In the genomic region with DNA sequence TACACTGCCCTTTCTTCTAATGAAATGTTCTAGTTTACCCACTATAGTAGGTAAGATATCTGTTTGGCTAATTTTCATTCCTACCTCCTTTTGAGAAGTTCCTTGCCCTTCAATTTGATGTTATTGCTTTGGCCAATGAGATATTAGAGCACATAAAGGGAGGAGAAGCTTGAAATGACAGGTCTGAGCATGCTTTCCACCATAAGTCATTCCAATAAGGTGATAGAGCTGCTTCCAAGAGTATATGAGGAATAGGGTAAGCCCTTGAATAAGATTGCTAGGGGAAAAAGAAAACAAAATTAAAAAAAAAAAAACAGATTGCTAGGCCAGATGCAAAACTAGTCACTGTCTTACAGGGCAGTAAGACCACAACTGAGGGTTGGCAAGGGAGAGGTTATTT, we compare ENCODE assay signal across 26 cellular contexts.
DNase-seq lines count a peak whose midpoint lies in the region; ATAC-seq, FAIRE-seq and TF ChIP-seq lines count a peak whose summit lies in the region.
"Had no signal": no experiment of that assay in that cellular context is flagged by ENCODE, and none has a peak within 500 bp of the region (broad histone marks: within the 10 kb centered on the region; RNA-seq: fewer than 3 reads in every experiment).

No MANE protein-coding gene starts in this region.

- no peaks in the 10 kb centered on the region for H3K79me2 ChIP-seq in mammary epithelial cell (ENCODE audit: insufficient read depth, low read length)
- H3K79me2 ChIP-seq in keratinocyte (ENCODE audit: control insufficient read depth, insufficient read depth, low read length) = no peaks in the 10 kb centered on the region
- no peaks in the 10 kb centered on the region for H3K79me2 ChIP-seq in Karpas-422 (ENCODE audit: low read length)

- H3K4me3 ChIP-seq in mammary epithelial cell (replicated peaks in 1 of 3; ENCODE audit: insufficient read depth in 1 of 3, low read depth in 2 of 3, low read length in 3 of 3) = no peak overlapping the region
- H3K4me3 ChIP-seq in breast epithelium = no peak overlapping the region
- no peak overlapping the region for H3K4me3 ChIP-seq in bronchial epithelial cell (ENCODE audit: low read depth, low read length)
- peak overlapping the region in 1 of 3 experiments; percentile 38 for H3K4me3 ChIP-seq in keratinocyte (ENCODE audit: control insufficient read depth in 2 of 3, extremely low read depth in 1 of 3, insufficient read depth in 2 of 3, low read depth in 1 of 3, low read length in 3 of 3)
- H3K4me3 ChIP-seq in upper lobe of left lung = no peak overlapping the region
- no peak overlapping the region for H3K4me3 ChIP-seq in Karpas-422 (ENCODE audit: low read length)
- H3K4me3 ChIP-seq: A549, BLaER1, GM12878 had no signal

- BruUV-seq in mammary epithelial cell (replicated peaks; lab: Mats Ljungman, UMichigan) = no TSS peak

- dilution Hi-C loops in mammary epithelial cell (cut with HindIII; ENCODE audit: low sequenced_read_pairs) (no loop called here), keratinocyte (cut with MboI; ENCODE audit: extremely low pct_ligation_motif_present, low sequenced_read_pairs) (no loop called here)

- DNase-seq in mammary epithelial cell (peak; percentile 73), breast epithelium (ENCODE audit: low spot score in 2 of 2) (no peak), bronchial epithelial cell (ENCODE audit: low read depth) (peak; percentile 93), epithelial cell of prostate (ENCODE audit: low read depth, low spot score) (peak; percentile 29), keratinocyte (ENCODE audit: low read depth, low spot score) (peak; percentile 35), AG08396 (ENCODE audit: low spot score) (no peak), upper lobe of left lung (no peak), Karpas-422 (no peak)
- DNase-seq: BE2C; C1 segment of cervical spinal cord; CD4-positive, alpha-beta memory T cell; CD4-positive, CD25-positive, alpha-beta regulatory T cell; CD8-positive, alpha-beta memory T cell; COR-L47; DMS 273 treated with DMSO at 0.1 percent for 48 hours; DMS153; DMS79; DND-41; EL; GDM1 had no signal

- FAIRE-seq in bronchial epithelial cell (lab: Jason Lieb, UNC) (no peak), keratinocyte (lab: Jason Lieb, UNC) (peak; percentile 74)
- FAIRE-seq: A549, GM12878, GM12892, GM18507 had no signal

- no peaks in the 10 kb centered on the region for H3K9me3 ChIP-seq in mammary epithelial cell (replicated peaks; ENCODE audit: insufficient read depth, low read length)
- H3K9me3 ChIP-seq in breast epithelium = no peaks in the 10 kb centered on the region
- H3K9me3 ChIP-seq in keratinocyte (ENCODE audit: control insufficient read depth, low read depth, low read length) = no peaks in the 10 kb centered on the region
- H3K9me3 ChIP-seq in upper lobe of left lung = no peaks in the 10 kb centered on the region
- no peaks in the 10 kb centered on the region for H3K9me3 ChIP-seq in Karpas-422 (ENCODE audit: low read length)
- H3K9me3 ChIP-seq: A549, BE2C, BLaER1 had no signal

- H3K9me1 ChIP-seq in keratinocyte (ENCODE audit: control insufficient read depth, extremely low read depth, insufficient read depth, low read length) = no peaks in the 10 kb centered on the region

- intact Hi-C loops in mammary epithelial cell (cut with micrococcal nuclease) (no loop called here), breast epithelium (cut with DNase I; ENCODE audit: low total_unique reads) (no loop called here)

- H3K36me3 ChIP-seq in mammary epithelial cell (ENCODE audit: insufficient read depth, low read length) = no peaks in the 10 kb centered on the region
- H3K36me3 ChIP-seq in breast epithelium = no peaks in the 10 kb centered on the region
- H3K36me3 ChIP-seq in bronchial epithelial cell (ENCODE audit: control insufficient read depth, insufficient read depth, low read length) = no peaks in the 10 kb centered on the region
- H3K36me3 ChIP-seq in keratinocyte (ENCODE audit: control insufficient read depth in 2 of 2, extremely low read depth in 1 of 2, insufficient read depth in 2 of 2, low read length in 2 of 2) = no peaks in the 10 kb centered on the region
- no peaks in the 10 kb centered on the region for H3K36me3 ChIP-seq in upper lobe of left lung
- H3K36me3 ChIP-seq in Karpas-422 (ENCODE audit: insufficient read depth, low read length) = no peaks in the 10 kb centered on the region
- H3K36me3 ChIP-seq: BE2C, BLaER1 had no signal

- H4K20me1 ChIP-seq in mammary epithelial cell (ENCODE audit: insufficient read depth, low read length) (no peaks in the 10 kb centered on the region), keratinocyte (ENCODE audit: control insufficient read depth, extremely low read depth, insufficient read depth, low read length) (no peaks in the 10 kb centered on the region), Karpas-422 (ENCODE audit: insufficient read depth, low read depth, low read length) (no peaks in the 10 kb centered on the region)
- H4K20me1 ChIP-seq: BLaER1 had no signal

- H3K9me2 ChIP-seq in Karpas-422 (replicated peaks; ENCODE audit: insufficient read depth, low read length) = no peaks in the 10 kb centered on the region

- H3K27ac ChIP-seq in mammary epithelial cell (ENCODE audit: insufficient read depth, low read depth, low read length) = peak overlapping the region; percentile 88
- no peak overlapping the region for H3K27ac ChIP-seq in breast epithelium
- peak overlapping the region; percentile 70 for H3K27ac ChIP-seq in epithelial cell of prostate
- H3K27ac ChIP-seq in keratinocyte (ENCODE audit: control insufficient read depth, insufficient read depth, low read length) = peak overlapping the region; percentile 61
- H3K27ac ChIP-seq in upper lobe of left lung = no peak overlapping the region
- no peak overlapping the region for H3K27ac ChIP-seq in Karpas-422 (ENCODE audit: low read length)
- H3K27ac ChIP-seq: 22Rv1, A549, BLaER1 had no signal

- H2AFZ ChIP-seq in mammary epithelial cell (ENCODE audit: low read depth, low read length) (peak overlapping the region; percentile 6), keratinocyte (ENCODE audit: control insufficient read depth, low read length) (no peak overlapping the region), Karpas-422 (ENCODE audit: low read length) (no peak overlapping the region)

- TF ChIP-seq POLR2A in breast epithelium (IDR thresholded peaks at IDR 0.05) = no peak
- no peak for TF ChIP-seq POLR2A in upper lobe of left lung (IDR thresholded peaks at IDR 0.05)

- H3K27me3 ChIP-seq in mammary epithelial cell (ENCODE audit: insufficient read depth, low read length) (no peaks in the 10 kb centered on the region), breast epithelium (no peaks in the 10 kb centered on the region), bronchial epithelial cell (ENCODE audit: control insufficient read depth, insufficient read depth, low read length) (no peaks in the 10 kb centered on the region), keratinocyte (ENCODE audit: control insufficient read depth, extremely low read depth, insufficient read depth, low read length) (no peaks in the 10 kb centered on the region), upper lobe of left lung (no peaks in the 10 kb centered on the region), Karpas-422 (ENCODE audit: low read length) (no peaks in the 10 kb centered on the region)
- H3K27me3 ChIP-seq: BLaER1 had no signal

- in situ Hi-C loops in mammary epithelial cell (cut with MboI; ENCODE audit: low sequenced_read_pairs in 2 of 2) = no loop called here

- H3K4me1 ChIP-seq in mammary epithelial cell (ENCODE audit: insufficient read depth, low read length) = peaks cover 17% of the 10 kb centered on the region
- no peaks in the 10 kb centered on the region for H3K4me1 ChIP-seq in breast epithelium
- peaks cover 13% of the 10 kb centered on the region for H3K4me1 ChIP-seq in keratinocyte (ENCODE audit: control insufficient read depth, extremely low read depth, insufficient read depth, low read length)
- no peaks in the 10 kb centered on the region for H3K4me1 ChIP-seq in upper lobe of left lung
- peaks cover 25% of the 10 kb centered on the region for H3K4me1 ChIP-seq in Karpas-422 (ENCODE audit: low read length)
- H3K4me1 ChIP-seq: A549, BE2C, BLaER1 had no signal

- CTCF ChIA-PET in mammary epithelial cell (lab: Charles Lee; ENCODE audit: low non-redundant PET) = interaction anchor here (0.7 kb wide), 1 partner anchor 663 kb away, joined by 4 read pairs; no protein-coding TSS in a partner anchor

- TF ChIP-seq EP300 in upper lobe of left lung (IDR thresholded peaks at IDR 0.05) = no peak

- H3K4me2 ChIP-seq in mammary epithelial cell (ENCODE audit: insufficient read depth, low read depth, low read length) (peak overlapping the region; percentile 58), keratinocyte (ENCODE audit: control insufficient read depth, extremely low read depth, insufficient read depth, low read depth, low read length) (peak overlapping the region; percentile 49), Karpas-422 (ENCODE audit: low read depth, low read length, poor library complexity, severe bottlenecking) (no peak overlapping the region)
- H3K4me2 ChIP-seq: A549, BLaER1 had no signal

- no peak overlapping the region for H3K9ac ChIP-seq in mammary epithelial cell (ENCODE audit: insufficient read depth, low read length)
- H3K9ac ChIP-seq in keratinocyte (ENCODE audit: control insufficient read depth, extremely low read depth, insufficient read depth, low read length) = no peak overlapping the region
- H3K9ac ChIP-seq in Karpas-422 (ENCODE audit: low read length) = no peak overlapping the region
- H3K9ac ChIP-seq: BLaER1 had no signal

- no peak for ATAC-seq in upper lobe of left lung (ENCODE audit: low FRiP score in 2 of 2)
- ATAC-seq: A549, GM12878 had no signal

- TF ChIP-seq CTCF in mammary epithelial cell (conservative IDR thresholded peaks at IDR 0.05 in 1 of 2, IDR thresholded peaks at IDR 0.05 in 1 of 2; ENCODE audit: extremely low read depth in 1 of 2, insufficient read depth in 1 of 2, low read depth in 1 of 2, low read length in 2 of 2) (no peak), breast epithelium (IDR thresholded peaks at IDR 0.05) (no peak), bronchial epithelial cell (IDR thresholded peaks at IDR 0.05; ENCODE audit: insufficient read depth, low read length, severe bottlenecking) (no peak), keratinocyte (optimal IDR thresholded peaks at IDR 0.05 in 1 of 3, IDR thresholded peaks at IDR 0.05 in 1 of 3, conservative IDR thresholded peaks at IDR 0.05 in 1 of 3; ENCODE audit: extremely low read depth in 1 of 3, insufficient read depth in 2 of 3, low read length in 3 of 3) (no peak), upper lobe of left lung (IDR thresholded peaks at IDR 0.05) (no peak)

Comparison
In these comparisons a context has a peak if more than half of its experiments do, and no peak if none do; other contexts are left out.
1. DNase-seq: peak in mammary epithelial cell (single experiment), bronchial epithelial cell (single experiment), epithelial cell of prostate (single experiment) and keratinocyte (single experiment); none in breast epithelium (0 of 2), AG08396 (single experiment), upper lobe of left lung (0 of 2) and Karpas-422 (single experiment).
2. H3K27ac ChIP-seq: peak in mammary epithelial cell (single experiment), epithelial cell of prostate (single experiment) and keratinocyte (single experiment); none in breast epithelium (0 of 2), upper lobe of left lung (0 of 4) and Karpas-422 (single experiment).